In genomic region chr16:48356633-48357376, GRCh38 we compare ENCODE assay signal across 13 cellular contexts.
"Had no signal": no experiment of that assay in that cellular context is flagged by ENCODE, and none has a peak within 500 bp of the region (broad histone marks: within the 10 kb centered on the region; RNA-seq: fewer than 3 reads in every experiment).

No MANE protein-coding gene starts in this region.

- H3K27ac ChIP-seq: ascending aorta, foreskin keratinocyte, stomach had no signal

- H3K27me3 Mint-ChIP-seq: activated CD4-positive, alpha-beta memory T cell treated with anti-CD3 and anti-CD28 coated beads, Interleukin-2, amount 10 ng/mL, durations not matched to agents 7 days and 5 days had no signal

- ATAC-seq: foreskin keratinocyte, heart left ventricle, left lobe of liver had no signal

- DNase-seq: activated CD4-positive, alpha-beta memory T cell treated with anti-CD3 and anti-CD28 coated beads, Interleukin-2, amount 10 ng/mL, durations not matched to agents 7 days and 5 days; activated CD4-positive, alpha-beta T cell treated with anti-CD3 and anti-CD28 coated beads for 1 hour; activated effector memory CD4-positive, alpha-beta T cell treated with Interleukin-2 at 50 U/mL for 16 hours; effector CD4-positive, alpha-beta T cell; foreskin keratinocyte; heart left ventricle; islet precursor cell; stimulated activated CD4-positive, alpha-beta T cell treated with anti-CD3 and anti-CD28 coated beads, Interleukin-15, amount 100 ng/mL, for 24 hours; stimulated activated CD4-positive, alpha-beta T cell treated with anti-CD3 and anti-CD28 coated beads, Interleukin-4, amount 100 ng/mL, for 24 hours; stomach had no signal

- H3K27ac Mint-ChIP-seq: activated CD4-positive, alpha-beta memory T cell treated with anti-CD3 and anti-CD28 coated beads, Interleukin-2, amount 10 ng/mL, durations not matched to agents 7 days and 5 days had no signal

- H3K9me3 ChIP-seq: ascending aorta, heart left ventricle, stomach had no signal

- H3K4me1 ChIP-seq: foreskin keratinocyte had no signal

- H3K4me3 Mint-ChIP-seq: activated CD4-positive, alpha-beta memory T cell treated with anti-CD3 and anti-CD28 coated beads, Interleukin-2, amount 10 ng/mL, durations not matched to agents 7 days and 5 days; neural crest cell had no signal

- H3K27me3 ChIP-seq: ascending aorta, foreskin keratinocyte, heart left ventricle, stomach had no signal

- H3K9me3 Mint-ChIP-seq: activated CD4-positive, alpha-beta memory T cell treated with anti-CD3 and anti-CD28 coated beads, Interleukin-2, amount 10 ng/mL, durations not matched to agents 7 days and 5 days had no signal

- H3K4me3 ChIP-seq: ascending aorta, heart left ventricle, stomach had no signal
